Comparison of ENCODE assay signal across 18 cellular contexts in the genomic region with DNA sequence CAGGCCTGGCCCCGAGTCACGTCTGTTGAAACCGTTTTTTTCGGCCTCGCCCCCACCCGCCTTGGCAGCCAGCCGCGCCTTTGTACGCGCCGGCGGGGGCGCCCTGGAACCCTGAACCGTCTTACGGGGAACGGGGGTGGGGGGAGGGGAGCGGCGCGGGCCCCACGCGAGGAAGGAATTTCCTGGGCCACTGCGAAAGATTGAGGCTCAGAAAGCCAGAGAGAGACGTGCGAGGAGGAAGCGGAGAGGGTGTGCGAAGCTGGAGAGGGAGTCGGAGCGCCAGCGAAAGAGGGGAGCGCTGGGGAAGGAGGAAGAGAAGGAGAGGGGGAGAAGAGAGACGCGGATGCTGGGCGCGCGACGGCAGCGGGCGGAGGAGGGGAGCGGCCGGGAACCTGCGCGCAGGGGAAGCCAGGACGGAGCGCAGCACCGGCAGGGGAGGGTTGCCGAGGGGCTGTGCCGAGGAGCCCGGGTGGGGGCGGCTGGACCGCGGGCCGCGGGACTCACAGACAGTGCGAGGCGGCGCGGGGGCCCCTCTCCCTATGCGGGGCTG. TPM values are rescaled to one million over a fixed set of nuclear protein-coding genes. Genes with fewer than 3 reads are reported as not detected.
A peak's percentile ranks its signal among the peaks of the same experiment; 100 is the strongest.
DNase-seq lines count a peak whose midpoint lies in the region; ATAC-seq and TF ChIP-seq lines count a peak whose summit lies in the region.
"Had no signal": no experiment of that assay in that cellular context is flagged by ENCODE, and none has a peak within 500 bp of the region (broad histone marks: within the 10 kb centered on the region; RNA-seq: fewer than 3 reads in every experiment).

No MANE protein-coding gene starts in this region.

- no peak for ATAC-seq in heart right ventricle
- no peak for ATAC-seq in Right ventricle myocardium superior (ENCODE audit: poor library complexity)
- ATAC-seq: esophagus mucosa; naive thymus-derived CD8-positive, alpha-beta T cell had no signal

- H3K18ac ChIP-seq in trophoblast cell (ENCODE audit: low read length) = no peak overlapping the region

- H3K23ac ChIP-seq in trophoblast cell (ENCODE audit: low read length) = no peak overlapping the region

- no peak overlapping the region for H3K4ac ChIP-seq in trophoblast cell (ENCODE audit: low read depth, low read length)

- no peak overlapping the region for H2BK5ac ChIP-seq in trophoblast cell (ENCODE audit: low read depth, low read length, poor library complexity)

- no peak overlapping the region for H3K4me2 ChIP-seq in trophoblast cell (ENCODE audit: low read length)

- H4K8ac ChIP-seq in trophoblast cell (ENCODE audit: low read depth, low read length) = no peak overlapping the region

- H3K9me3 ChIP-seq in heart right ventricle (no peaks in the 10 kb centered on the region), SK-N-MC (ENCODE audit: low read depth, low read length) (no peaks in the 10 kb centered on the region), suprapubic skin (no peaks in the 10 kb centered on the region), trophoblast cell (ENCODE audit: insufficient read depth, low read depth, low read length) (peaks cover 25% of the 10 kb centered on the region)

- no peak overlapping the region for H3K9ac ChIP-seq in SK-N-MC (ENCODE audit: insufficient read length)
- no peak overlapping the region for H3K9ac ChIP-seq in trophoblast cell (ENCODE audit: low read length)

- H2AFZ ChIP-seq in trophoblast cell (ENCODE audit: insufficient read depth, low read length, poor library complexity) = no peak overlapping the region

- H3K4me1 ChIP-seq in heart right ventricle (peaks cover 18 to 53% (median 48%) of the 10 kb centered on the region in 9 donors), suprapubic skin (peaks cover 53% of the 10 kb centered on the region), trophoblast cell (ENCODE audit: control insufficient read depth in 1 of 2, insufficient read depth in 2 of 2, low read length in 2 of 2) (peaks cover 0 to 6% of the 10 kb centered on the region in 2 experiments)

- no peak for TF ChIP-seq EP300 in suprapubic skin (IDR thresholded peaks at IDR 0.05)

- H3K14ac ChIP-seq in trophoblast cell (ENCODE audit: low read length) = no peak overlapping the region

- intact Hi-C loops in heart right ventricle (cut with DNase I) (no loop called here), Right ventricle myocardium superior (cut with DNase I) (no loop called here)

- no peak overlapping the region for H4K91ac ChIP-seq in trophoblast cell (ENCODE audit: low read depth, low read length)

- H2BK120ac ChIP-seq in trophoblast cell (ENCODE audit: insufficient read depth, low read length, poor library complexity) = no peak overlapping the region

- no peaks in the 10 kb centered on the region for H3K79me1 ChIP-seq in trophoblast cell (ENCODE audit: low read length)

- H4K12ac ChIP-seq in trophoblast cell (ENCODE audit: low read depth, low read length) = no peak overlapping the region

- DNase-seq in heart right ventricle (no peak), Right ventricle myocardium superior (no peak), SK-N-MC (ENCODE audit: low read depth, low spot score) (no peak), iPS-NIHi11 (ENCODE audit: low spot score) (peak; percentile 84), suprapubic skin (ENCODE audit: low spot score in 2 of 2) (no peak), trophoblast cell (no peak), GM03348 (ENCODE audit: low spot score) (no peak), DMS114 treated with DMSO at 0.1 percent for 48 hours (lab: John Stamatoyannopoulos, UW; ENCODE audit: unreplicated experiment) (no peak)
- DNase-seq: activated CD4-positive, CD25-positive, alpha-beta regulatory T cell treated with anti-CD3 and anti-CD28 coated beads, Interleukin-2, amount 50 U/mL, for 72 hours; activated effector memory CD4-positive, alpha-beta T cell treated with Interleukin-2 at 50 U/mL for 16 hours; cerebellar nuclear complex; MV-4-11; NCI-H510A treated with DMSO at 0.1 percent for 48 hours; SIG-M5; stimulated activated CD4-positive, alpha-beta T cell treated with anti-CD3 and anti-CD28 coated beads, Interleukin-15, amount 100 ng/mL, for 24 hours had no signal

- H3K79me2 ChIP-seq in trophoblast cell (ENCODE audit: control insufficient read depth, insufficient read depth, low read length, poor library complexity) = no peaks in the 10 kb centered on the region

- no peak overlapping the region for H2BK12ac ChIP-seq in trophoblast cell (ENCODE audit: low read length)

- no peak for TF ChIP-seq CTCF in heart right ventricle (IDR thresholded peaks at IDR 0.05)
- no peak for TF ChIP-seq CTCF in suprapubic skin (IDR thresholded peaks at IDR 0.05)

- 1 to 2% methylated on average over 55 to 58 of the region's 58 CpGs for WGBS in heart right ventricle, 2 donors
- WGBS in suprapubic skin = 3% methylated on average over 45 of the region's 58 CpGs
- no CpG with 5 or more reads among the region's 58 CpGs for WGBS in trophoblast cell (ENCODE audit: extremely low coverage, insufficient coverage, insufficient read length)

- H3K27me3 ChIP-seq in heart right ventricle = peaks cover 68 to 100% (median 95%) of the 10 kb centered on the region in 7 donors
- peaks cover 99% of the 10 kb centered on the region for H3K27me3 ChIP-seq in suprapubic skin
- peaks cover 72% of the 10 kb centered on the region for H3K27me3 ChIP-seq in trophoblast cell (ENCODE audit: insufficient read depth, low read length)

- TF ChIP-seq POLR2A in suprapubic skin (IDR thresholded peaks at IDR 0.05) = no peak

- H3K27ac ChIP-seq in heart right ventricle (no peak overlapping the region), SK-N-MC (no peak overlapping the region), suprapubic skin (no peak overlapping the region), trophoblast cell (ENCODE audit: low read depth, low read length) (no peak overlapping the region)
- H3K27ac ChIP-seq: C4-2B had no signal

- peak overlapping the region in 6 of 10 donors; percentile 5 to 53 (median 42) for H3K4me3 ChIP-seq in heart right ventricle
- H3K4me3 ChIP-seq in SK-N-MC = peak overlapping the region; percentile 21; the same call in 1 of the 2 replicates
- H3K4me3 ChIP-seq in suprapubic skin = peak overlapping the region; percentile 48
- no peak overlapping the region for H3K4me3 ChIP-seq in trophoblast cell (ENCODE audit: low read depth, low read length)

- H3K36me3 ChIP-seq in heart right ventricle (no peaks in the 10 kb centered on the region), SK-N-MC (ENCODE audit: insufficient read depth, low read length) (no peaks in the 10 kb centered on the region), suprapubic skin (no peaks in the 10 kb centered on the region), trophoblast cell (ENCODE audit: control insufficient read depth in 1 of 2, insufficient read depth in 2 of 2, low read length in 2 of 2) (no peaks in the 10 kb centered on the region)

- H2AK5ac ChIP-seq in trophoblast cell (ENCODE audit: low read length) = no peak overlapping the region

RNA-seq across cellular contexts. Expression of a gene that starts 4.6 kb away (rescaled TPM):
- not detected for total RNA-seq in heart right ventricle
- polyA plus RNA-seq in heart right ventricle = under 1 TPM in 1 of 2 donors, not detected in 1; 0.01 TPM
- total RNA-seq in Right ventricle myocardium superior = not detected
- total RNA-seq in suprapubic skin = not detected
- 0.01 TPM in 1 of 2 replicates, not detected in the other for polyA plus RNA-seq in trophoblast cell (2013)
- total RNA-seq: esophagus mucosa had no signal

RNA-seq across cellular contexts. Expression of a gene that starts 33.8 kb away (rescaled TPM):
- total RNA-seq in heart right ventricle (10 to 100 TPM; 11.9 to 17.7 (median 13.1) TPM), Right ventricle myocardium superior (10.9 TPM), suprapubic skin (10 to 100 TPM; 19.5 to 30.4 (median 23.8) TPM)
- 10 to 100 TPM; 10.8 to 15.0 TPM for polyA plus RNA-seq in heart right ventricle
- 9.5 and 9.8 TPM in 2 replicates for polyA plus RNA-seq in trophoblast cell (2013)
